Comparison of ENCODE assay signal across 8 cellular contexts in the genomic region with DNA sequence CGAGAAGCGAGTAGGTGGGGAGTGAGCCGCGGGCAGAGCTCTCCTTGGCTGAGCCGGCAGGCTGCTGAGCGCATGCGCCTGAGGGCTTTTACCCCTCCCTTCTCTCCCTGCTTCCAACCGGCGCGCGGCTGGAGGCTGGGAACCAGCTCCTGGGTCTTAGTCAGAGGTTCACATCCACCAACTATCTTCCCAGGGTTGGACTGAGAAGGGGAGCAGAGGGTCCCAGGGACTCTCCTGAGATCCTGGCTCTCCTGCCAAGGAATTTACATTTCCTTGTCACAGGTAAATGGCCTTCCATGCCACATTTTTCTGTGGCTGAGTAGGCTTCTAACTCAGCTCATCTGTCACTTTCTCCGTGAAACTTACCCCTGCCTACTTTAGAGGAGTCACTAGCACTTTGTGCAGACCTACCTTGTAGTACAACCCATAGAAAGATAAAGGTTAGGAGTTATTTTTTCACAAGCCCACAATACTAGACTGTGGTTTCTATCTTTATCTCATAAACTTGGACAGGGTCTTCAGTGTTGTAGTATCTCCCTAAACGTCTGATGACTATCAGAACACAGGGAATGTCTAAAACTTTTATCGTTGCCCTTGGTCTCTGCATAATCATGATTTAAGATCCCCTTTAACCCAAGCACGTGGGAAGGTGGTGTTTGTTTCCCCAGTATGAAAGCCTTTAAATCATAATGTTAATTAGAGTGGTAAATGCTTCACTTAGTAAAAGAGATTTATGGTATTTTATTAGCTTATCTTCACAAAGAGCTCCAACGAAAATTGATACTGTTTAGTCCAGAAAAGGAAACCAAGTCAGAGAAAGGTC. TPM values are rescaled to one million over a fixed set of nuclear protein-coding genes. Genes with fewer than 3 reads are reported as not detected.
DNase-seq lines count a peak whose midpoint lies in the region; ATAC-seq and TF ChIP-seq lines count a peak whose summit lies in the region.

No MANE protein-coding gene starts in this region.

- no peak for TF ChIP-seq CTCF in activated B cell treated with CpG ODN at 0.5 μM for 24 hours (IDR thresholded peaks at IDR 0.05)

- H3K9me3 Mint-ChIP-seq in activated B cell treated with CpG ODN at 0.5 μM for 24 hours = no peaks in the 10 kb centered on the region

- CTCF ChIA-PET in activated B cell treated with CpG ODN at 0.5 μM for 24 hours (lab: Charles Lee) = interaction anchor here (1.6 kb wide), 1 partner anchor 98 kb away, joined by 7 read pairs; no protein-coding TSS in a partner anchor

- H3K4me1 Mint-ChIP-seq in activated B cell treated with CpG ODN at 0.5 μM for 24 hours = peaks cover 57% of the 10 kb centered on the region

- intact Hi-C loops in activated B cell treated with CpG ODN at 0.5 μM for 24 hours (cut with micrococcal nuclease) (loop anchor here (1.0 to 10.0 kb wide), 10 partner anchors 10 to 1478 kb away; a partner anchor contains a TSS), sciatic nerve (cut with DNase I) (no loop called here)

- peaks cover 3% of the 10 kb centered on the region for H3K36me3 Mint-ChIP-seq in activated B cell treated with CpG ODN at 0.5 μM for 24 hours (ENCODE audit: low read depth)

- POLR2A ChIA-PET in activated B cell treated with CpG ODN at 0.5 μM for 24 hours (lab: Charles Lee) = interaction anchor here (0.5 to 1.7 kb wide), 13 partner anchors 10 to 902 kb away, joined by 3 to 8 read pairs (median 4); no protein-coding TSS in a partner anchor

- peak; percentile 81 for DNase-seq in activated CD8-positive, alpha-beta memory T cell treated with anti-CD3 and anti-CD28 coated beads, Interleukin-2, amount 50 U/mL, for 24 hours (ENCODE audit: extremely low read depth)
- DNase-seq in activated CD8-positive, alpha-beta memory T cell treated with anti-CD3 and anti-CD28 coated beads, Interleukin-2, amount 50 U/mL, for 4 hours = no peak
- peak; percentile 91 for DNase-seq in activated B cell treated with CpG ODN at 0.5 μM for 24 hours
- peak; percentile 65 for DNase-seq in glomerular endothelial cell (ENCODE audit: extremely low read depth, low read depth, low spot score)
- no peak for DNase-seq in sciatic nerve (ENCODE audit: low spot score)
- no peak for DNase-seq in NAMALWA (ENCODE audit: low spot score)
- DNase-seq in effector CD4-positive, alpha-beta T cell = no peak

- no peaks in the 10 kb centered on the region for H3K27me3 Mint-ChIP-seq in activated B cell treated with CpG ODN at 0.5 μM for 24 hours

- peak; percentile 67 for ATAC-seq in HG03064 (IDR thresholded peaks at IDR 0.05; ENCODE audit: low read depth, unreplicated experiment)
- ATAC-seq in activated B cell treated with CpG ODN at 0.5 μM for 24 hours (ENCODE audit: low read depth) = no peak
- ATAC-seq in sciatic nerve = peak; percentile 4

- H3K4me3 Mint-ChIP-seq in activated B cell treated with CpG ODN at 0.5 μM for 24 hours = peak overlapping the region; percentile 96

- H3K27ac Mint-ChIP-seq in activated B cell treated with CpG ODN at 0.5 μM for 24 hours = peak overlapping the region; percentile 95

RNA-seq across cellular contexts. Expression of a gene that starts 0.6 kb away (rescaled TPM):
- total RNA-seq in activated B cell treated with CpG ODN at 0.5 μM for 24 hours (102 and 106 TPM in 2 replicates), glomerular endothelial cell (52.4 and 67.7 TPM in 2 replicates), sciatic nerve (82.6 TPM)

Comparison
In these comparisons a context has a peak if more than half of its experiments do, and no peak if none do; other contexts are left out.
1. DNase-seq: peak in activated CD8-positive, alpha-beta memory T cell treated with anti-CD3 and anti-CD28 coated beads, Interleukin-2, amount 50 U/mL, for 24 hours (single experiment), activated B cell treated with CpG ODN at 0.5 μM for 24 hours (single experiment) and glomerular endothelial cell (single experiment); none in activated CD8-positive, alpha-beta memory T cell treated with anti-CD3 and anti-CD28 coated beads, Interleukin-2, amount 50 U/mL, for 4 hours (single experiment), sciatic nerve (single experiment), NAMALWA (single experiment) and effector CD4-positive, alpha-beta T cell (single experiment).